14 cellular contexts compared by ENCODE assay signal in genomic region chr5:32420506-32420905, GRCh38. TPM values are rescaled to one million over a fixed set of nuclear protein-coding genes. Genes with fewer than 3 reads are reported as not detected.
DNase-seq lines count a peak whose midpoint lies in the region; ATAC-seq and TF ChIP-seq lines count a peak whose summit lies in the region.
"Had no signal": no experiment of that assay in that cellular context is flagged by ENCODE, and none has a peak within 500 bp of the region (broad histone marks: within the 10 kb centered on the region; RNA-seq: fewer than 3 reads in every experiment).

No MANE protein-coding gene starts in this region.

- no peaks in the 10 kb centered on the region for H3K9me2 ChIP-seq in GM23338 (ENCODE audit: insufficient read depth)

- no peaks in the 10 kb centered on the region for H3K9me3 Mint-ChIP-seq in GM23338

- no peak overlapping the region for H3K4me2 ChIP-seq in GM23338
- H3K4me2 ChIP-seq: PC-9 had no signal

- ATAC-seq in SK-N-SH treated with all-trans-retinoic acid at 6 μM for 48 hours (peak; percentile 88), GM23338 (no peak)

- no peak overlapping the region for H3K4me3 Mint-ChIP-seq in GM23338

- no peak overlapping the region for H3K4me3 ChIP-seq in fibroblast of villous mesenchyme (ENCODE audit: low read depth, low read length)
- H3K4me3 ChIP-seq in skeletal muscle cell (ENCODE audit: low read depth, low read length) = no peak overlapping the region
- H3K4me3 ChIP-seq in GM23338 = no peak overlapping the region
- H3K4me3 ChIP-seq: gastrocnemius medialis, PC-9, uterus had no signal

- DNase-seq in HCEC 1CT = peak; percentile 15
- peak; percentile 21 for DNase-seq in fibroblast of villous mesenchyme (ENCODE audit: low read depth)
- DNase-seq in skeletal muscle cell (ENCODE audit: low read depth) = peak; percentile 18
- DNase-seq in NCI-H187 (lab: John Stamatoyannopoulos, UW) = no peak
- DNase-seq in activated CD4-positive, CD25-positive, alpha-beta regulatory T cell treated with anti-CD3 and anti-CD28 coated beads, Interleukin-2, amount 50 U/mL, for 72 hours = no peak
- no peak for DNase-seq in GM23338 (ENCODE audit: low spot score)
- DNase-seq: KG1; NCI-H1436; NCI-H510A; PC-9; stimulated activated naive CD4-positive, alpha-beta T cell treated with Interleukin-2 at 50 U/mL for 16 hours; uterus had no signal

- TF ChIP-seq CTCF in fibroblast of villous mesenchyme (IDR thresholded peaks at IDR 0.05; ENCODE audit: insufficient read depth, low read depth, low read length) (no peak), GM23338 (conservative IDR thresholded peaks at IDR 0.05; ENCODE audit: low read depth in 2 of 2) (no peak)

- peaks cover 26% of the 10 kb centered on the region; the same call in 2 of the 3 replicates for H3K36me3 Mint-ChIP-seq in GM23338 (ENCODE audit: low read depth)

- no peak overlapping the region for H3K27ac Mint-ChIP-seq in GM23338

- H3K36me3 ChIP-seq in GM23338 (ENCODE audit: insufficient read depth) = peaks cover 10% of the 10 kb centered on the region; the same call in 1 of the 2 replicates
- H3K36me3 ChIP-seq: uterus had no signal

- H3K27ac ChIP-seq in GM23338 (ENCODE audit: low read depth) = no peak overlapping the region
- H3K27ac ChIP-seq: PC-9, uterus had no signal

- peaks cover 11% of the 10 kb centered on the region; the same call in 1 of the 2 replicates for H3K4me1 ChIP-seq in GM23338 (ENCODE audit: insufficient read depth)

- H3K27me3 Mint-ChIP-seq in GM23338 (ENCODE audit: insufficient read depth, low read depth, poor library complexity) = peaks cover 3% of the 10 kb centered on the region

- H2AFZ ChIP-seq in GM23338 = no peak overlapping the region
- H2AFZ ChIP-seq: PC-9 had no signal

- H3K79me2 ChIP-seq in GM23338 (replicated peaks; ENCODE audit: insufficient read depth) = peaks cover 77% of the 10 kb centered on the region

- H3F3A ChIP-seq in GM23338 (replicated peaks; ENCODE audit: low read depth) = no peaks in the 10 kb centered on the region

- H3K4me1 Mint-ChIP-seq in GM23338 = peaks cover 9% of the 10 kb centered on the region; the same call in 2 of the 3 replicates

- H4K20me1 ChIP-seq in GM23338 (replicated peaks; ENCODE audit: insufficient read depth) = peaks cover 23% of the 10 kb centered on the region

- H3K27me3 ChIP-seq in GM23338 (ENCODE audit: insufficient read depth) = no peaks in the 10 kb centered on the region
- H3K27me3 ChIP-seq: gastrocnemius medialis, uterus had no signal

TF ChIP-seq in SK-N-SH treated with all-trans-retinoic acid at 6 μM for 48 hours, 23 proteins besides CTCF, POLR2A, EP300 and RAD21 (continues in another document):
- TF ChIP-seq ZNF565 (CRISPR knock-in tag; conservative IDR thresholded peaks at IDR 0.05; ENCODE audit: low read depth) (no peak), RARB (CRISPR knock-in tag; IDR thresholded peaks at IDR 0.05) (no peak), POU6F1 (CRISPR knock-in tag; IDR thresholded peaks at IDR 0.05; ENCODE audit: borderline replicate concordance, low read depth) (no peak), CSDC2 (CRISPR knock-in tag; IDR thresholded peaks at IDR 0.05) (no peak), GLIS3 (CRISPR knock-in tag; IDR thresholded peaks at IDR 0.05) (no peak), ISL1 (CRISPR knock-in tag; IDR thresholded peaks at IDR 0.05) (no peak), ZFP3 (CRISPR knock-in tag; IDR thresholded peaks at IDR 0.05) (no peak), ZFP30 (CRISPR knock-in tag; IDR thresholded peaks at IDR 0.05) (no peak), BACH2 (CRISPR knock-in tag; IDR thresholded peaks at IDR 0.05; ENCODE audit: borderline replicate concordance) (no peak), ESRRG (CRISPR knock-in tag; IDR thresholded peaks at IDR 0.05) (no peak), SNAI2 (CRISPR knock-in tag; IDR thresholded peaks at IDR 0.05) (no peak), TOX (CRISPR knock-in tag; IDR thresholded peaks at IDR 0.05; ENCODE audit: borderline replicate concordance) (no peak), ZC3H10 (CRISPR knock-in tag; IDR thresholded peaks at IDR 0.05) (no peak), OSR1 (CRISPR knock-in tag; IDR thresholded peaks at IDR 0.05) (no peak), ZNF70 (CRISPR knock-in tag; IDR thresholded peaks at IDR 0.05) (no peak)

TF ChIP-seq in GM23338, 12 proteins besides CTCF, POLR2A, EP300 and RAD21 (continues in another document):
- TF ChIP-seq EZH2 (IDR thresholded peaks at IDR 0.05; ENCODE audit: low read depth, unreplicated experiment) (no peak), JUNB (IDR thresholded peaks at IDR 0.05; ENCODE audit: unreplicated experiment) (no peak), ETS1 (IDR thresholded peaks at IDR 0.05) (no peak), ZNF462 (CRISPR knock-in tag; IDR thresholded peaks at IDR 0.05) (no peak), STAT1 (IDR thresholded peaks at IDR 0.05; ENCODE audit: unreplicated experiment) (no peak), NANOG (IDR thresholded peaks at IDR 0.05; ENCODE audit: borderline replicate concordance) (no peak), EZH2phosphoT487 (IDR thresholded peaks at IDR 0.05; ENCODE audit: unreplicated experiment) (no peak), POLR2AphosphoS5 (IDR thresholded peaks at IDR 0.05; ENCODE audit: low read depth) (no peak)

RNA-seq across cellular contexts. Expression of gene ZFR, which starts 24.0 kb away (rescaled TPM):
- total RNA-seq in fibroblast of villous mesenchyme = 73.4 and 122 TPM in 2 replicates
- total RNA-seq in GM23338 (2014; rRNA removed; shearing (Covaris generic)) = 103 and 107 TPM in 2 replicates
- 79.2 and 92.4 TPM in 2 replicates for polyA plus RNA-seq in GM23338 (2016; fragmentation: Nextera tagmentation; extraction: Ambion mirVana)

Comparison
In these comparisons a context has a peak if more than half of its experiments do, and no peak if none do; other contexts are left out.
1. DNase-seq: peak in HCEC 1CT (single experiment), fibroblast of villous mesenchyme (single experiment) and skeletal muscle cell (single experiment); none in NCI-H187 (0 of 2), activated CD4-positive, CD25-positive, alpha-beta regulatory T cell treated with anti-CD3 and anti-CD28 coated beads, Interleukin-2, amount 50 U/mL, for 72 hours (single experiment) and GM23338 (single experiment).